In the genomic region with DNA sequence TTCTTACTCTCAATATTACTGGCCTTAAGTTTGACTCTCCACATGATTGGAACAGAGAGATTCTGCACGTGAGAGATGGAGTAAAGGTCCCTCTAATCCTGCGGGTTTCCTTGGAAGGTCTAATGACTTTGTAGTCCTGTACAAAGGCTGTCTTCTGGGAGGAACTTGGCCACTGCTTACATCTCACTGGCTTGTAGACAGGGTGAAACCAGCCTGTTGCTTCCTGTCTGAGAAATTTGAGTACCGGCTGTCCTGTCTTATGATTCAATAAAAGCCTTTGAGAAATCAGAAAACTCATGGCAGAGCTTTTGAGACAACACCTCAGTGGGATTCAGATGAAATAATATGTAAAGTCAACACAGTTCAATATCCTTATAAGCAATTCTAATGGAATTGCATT, we compare ENCODE assay signal across 37 cellular contexts. TPM values are rescaled to one million over a fixed set of nuclear protein-coding genes. Genes with fewer than 3 reads are reported as not detected.
A peak's percentile ranks its signal among the peaks of the same experiment; 100 is the strongest.
DNase-seq lines count a peak whose midpoint lies in the region; ATAC-seq, FAIRE-seq and TF ChIP-seq lines count a peak whose summit lies in the region.
"Had no signal": no experiment of that assay in that cellular context is flagged by ENCODE, and none has a peak within 500 bp of the region (broad histone marks: within the 10 kb centered on the region; RNA-seq: fewer than 3 reads in every experiment).

No MANE protein-coding gene starts in this region.

- H3K9ac ChIP-seq in astrocyte (ENCODE audit: low read length): no peak overlapping the region
- H3K9ac ChIP-seq: parathyroid adenoma had no signal

- intact Hi-C loops in PC-9 (cut with micrococcal nuclease; ENCODE audit: unreplicated experiment): no loop called here

- no peak overlapping the region for H3K4me3 Mint-ChIP-seq in astrocyte (ENCODE audit: unreplicated experiment)
- H3K4me3 Mint-ChIP-seq in activated naive CD4-positive, alpha-beta T cell treated with anti-CD3 and anti-CD28 coated beads, Interleukin-2, amount 10 ng/mL, durations not matched to agents 7 days and 5 days: no peak overlapping the region
- H3K4me3 Mint-ChIP-seq: activated CD8-positive, alpha-beta memory T cell treated with anti-CD3 and anti-CD28 coated beads, Interleukin-2, amount 10 ng/mL, durations not matched to agents 7 days and 5 days; activated T-cell treated with anti-CD3 and anti-CD28 coated beads, Interleukin-2, amount 50 U/mL, for 72 hours; memory B cell; neural crest cell; stimulated activated memory B cell treated with anti-CD40 and anti-IgM and Interleukin-4, amounts not matched to agents 10 μg/mL and 1 μg/mL and 100 μg/mL, for 72 hours had no signal

- no peak for DNase-seq in astrocyte (ENCODE audit: low read depth)
- peak; percentile 9 for DNase-seq in pons (ENCODE audit: low spot score)
- DNase-seq in PC-9: no peak
- DNase-seq in activated naive CD4-positive, alpha-beta T cell treated with anti-CD3 and anti-CD28 coated beads, Interleukin-2, amount 10 ng/mL, durations not matched to agents 7 days and 5 days: no peak
- no peak for DNase-seq in OCI-M1 (lab: John Stamatoyannopoulos, UW)
- DNase-seq: activated CD4-positive, CD25-positive, alpha-beta regulatory T cell; activated CD8-positive, alpha-beta memory T cell treated with anti-CD3 and anti-CD28 coated beads, Interleukin-2, amount 10 ng/mL, durations not matched to agents 7 days and 5 days; activated naive CD4-positive, alpha-beta T cell treated with anti-CD3 and anti-CD28 coated beads, Interleukin-2, amount 50 U/mL, for 16 hours; activated T-cell treated with anti-CD3 and anti-CD28 coated beads, Interleukin-2, amount 50 U/mL, for 72 hours; amygdala; C1 segment of cervical spinal cord; COR-L47; cortex of kidney; esophagus squamous epithelium; hippocampal formation; KG1; left colon; NCI-H146; NCI-H446 treated with DMSO at 0.1 percent for 48 hours; right cardiac atrium; SHP77 treated with DMSO at 0.1 percent for 48 hours; stimulated activated CD4-positive, alpha-beta T cell treated with anti-CD3 and anti-CD28 coated beads, Interleukin-4, amount 100 ng/mL, for 24 hours had no signal

- H3K4me1 Mint-ChIP-seq in astrocyte (ENCODE audit: low read depth, unreplicated experiment): peaks cover 14% of the 10 kb centered on the region
- peaks cover 5% of the 10 kb centered on the region for H3K4me1 Mint-ChIP-seq in activated naive CD4-positive, alpha-beta T cell treated with anti-CD3 and anti-CD28 coated beads, Interleukin-2, amount 10 ng/mL, durations not matched to agents 7 days and 5 days
- H3K4me1 Mint-ChIP-seq: neural crest cell had no signal

- H3K27ac ChIP-seq in astrocyte (ENCODE audit: low read depth, low read length): no peak overlapping the region
- no peak overlapping the region for H3K27ac ChIP-seq in PC-9
- H3K27ac ChIP-seq: cardiac muscle cell, esophagus squamous epithelium, gastroesophageal sphincter, parathyroid adenoma, suprapubic skin had no signal

- FAIRE-seq in astrocyte (lab: Jason Lieb, UNC): no peak
- FAIRE-seq: endometrium, G401.6, H1, HTR-8/SVneo had no signal

- H3K27me3 ChIP-seq in astrocyte (ENCODE audit: insufficient read depth, low read length) (no peaks in the 10 kb centered on the region), PC-9 (ENCODE audit: insufficient read depth, low read depth) (no peaks in the 10 kb centered on the region)
- H3K27me3 ChIP-seq: cardiac muscle cell, esophagus squamous epithelium, suprapubic skin had no signal

- H3K4me3 ChIP-seq in astrocyte (ENCODE audit: insufficient read depth, low read depth, low read length) (no peak overlapping the region), PC-9 (no peak overlapping the region)
- H3K4me3 ChIP-seq: cardiac muscle cell, esophagus squamous epithelium, gastroesophageal sphincter, suprapubic skin had no signal

- BruUV-seq in PC-9 (replicated peaks; lab: Mats Ljungman, UMichigan): no TSS peak

- no peaks in the 10 kb centered on the region for H3K36me3 ChIP-seq in astrocyte (ENCODE audit: insufficient read depth, low read length)
- H3K36me3 ChIP-seq in PC-9 (ENCODE audit: low read depth): no peaks in the 10 kb centered on the region
- H3K36me3 ChIP-seq: cardiac muscle cell, esophagus squamous epithelium, gastroesophageal sphincter, suprapubic skin had no signal

- TF ChIP-seq CTCF in astrocyte (IDR thresholded peaks at IDR 0.05; ENCODE audit: insufficient read depth, low read depth, low read length) (no peak), PC-9 (conservative IDR thresholded peaks at IDR 0.05) (no peak)

- H3K36me3 Mint-ChIP-seq in astrocyte (ENCODE audit: low read depth, unreplicated experiment): no peaks in the 10 kb centered on the region
- no peaks in the 10 kb centered on the region for H3K36me3 Mint-ChIP-seq in activated naive CD4-positive, alpha-beta T cell treated with anti-CD3 and anti-CD28 coated beads, Interleukin-2, amount 10 ng/mL, durations not matched to agents 7 days and 5 days
- H3K36me3 Mint-ChIP-seq: activated CD8-positive, alpha-beta memory T cell treated with anti-CD3 and anti-CD28 coated beads, Interleukin-2, amount 10 ng/mL, durations not matched to agents 7 days and 5 days; stimulated activated memory B cell treated with anti-CD40 and anti-IgM and Interleukin-4, amounts not matched to agents 10 μg/mL and 1 μg/mL and 100 μg/mL, for 72 hours had no signal

- H3F3A ChIP-seq in PC-9 (ENCODE audit: insufficient read depth, low read depth): no peaks in the 10 kb centered on the region

- POLR2A ChIA-PET in PC-9 (lab: Charles Lee; ENCODE audit: unreplicated experiment): no interaction called here

- H3K79me2 ChIP-seq in astrocyte (ENCODE audit: insufficient read depth, low read length): no peaks in the 10 kb centered on the region
- no peaks in the 10 kb centered on the region for H3K79me2 ChIP-seq in PC-9 (ENCODE audit: low read depth)
- H3K79me2 ChIP-seq: parathyroid adenoma had no signal

- no peaks in the 10 kb centered on the region for H3K9me3 Mint-ChIP-seq in astrocyte (ENCODE audit: unreplicated experiment)
- H3K9me3 Mint-ChIP-seq in activated naive CD4-positive, alpha-beta T cell treated with anti-CD3 and anti-CD28 coated beads, Interleukin-2, amount 10 ng/mL, durations not matched to agents 7 days and 5 days: no peaks in the 10 kb centered on the region
- H3K9me3 Mint-ChIP-seq: activated T-cell treated with anti-CD3 and anti-CD28 coated beads, Interleukin-2, amount 50 U/mL, for 72 hours; stimulated activated memory B cell treated with anti-CD40 and anti-IgM and Interleukin-4, amounts not matched to agents 10 μg/mL and 1 μg/mL and 100 μg/mL, for 72 hours had no signal

- no peak overlapping the region for H3K4me2 ChIP-seq in astrocyte (ENCODE audit: low read length)
- no peak overlapping the region for H3K4me2 ChIP-seq in PC-9

- H3K4me1 ChIP-seq in astrocyte (ENCODE audit: insufficient read depth, low read length) (peaks cover 13% of the 10 kb centered on the region), PC-9 (replicated peaks; ENCODE audit: insufficient read depth) (no peaks in the 10 kb centered on the region)
- H3K4me1 ChIP-seq: gastroesophageal sphincter, parathyroid adenoma had no signal

- peak; percentile 47 for ATAC-seq in GM19463 (IDR thresholded peaks at IDR 0.05; ENCODE audit: unreplicated experiment)
- ATAC-seq in HG03442 (IDR thresholded peaks at IDR 0.05; ENCODE audit: unreplicated experiment): peak; percentile 47
- ATAC-seq: activated CD8-positive, alpha-beta memory T cell treated with anti-CD3 and anti-CD28 coated beads, Interleukin-2, amount 10 ng/mL, durations not matched to agents 7 days and 5 days; gastroesophageal sphincter; left colon; Panc1; right cardiac atrium; stimulated activated memory B cell treated with anti-CD40 and anti-IgM and Interleukin-4, amounts not matched to agents 10 μg/mL and 1 μg/mL and 100 μg/mL, for 72 hours had no signal

- CTCF ChIA-PET in PC-9 (lab: Charles Lee): no interaction called here
- CTCF ChIA-PET in activated naive CD4-positive, alpha-beta T cell treated with anti-CD3 and anti-CD28 coated beads, Interleukin-2, amount 10 ng/mL, durations not matched to agents 7 days and 5 days (lab: Charles Lee): interaction anchor here (0.6 to 1.0 kb wide), 2 partner anchors 13 to 51 kb away, joined by 3 read pairs; no protein-coding TSS in a partner anchor

- H4K20me1 ChIP-seq in astrocyte (ENCODE audit: insufficient read depth, low read length) (no peaks in the 10 kb centered on the region), PC-9 (ENCODE audit: insufficient read depth) (no peaks in the 10 kb centered on the region)

- H2AFZ ChIP-seq in astrocyte (ENCODE audit: low read depth, low read length) (no peak overlapping the region), PC-9 (no peak overlapping the region)
- H2AFZ ChIP-seq: parathyroid adenoma had no signal

- H3K27me3 Mint-ChIP-seq in astrocyte (ENCODE audit: low read depth, unreplicated experiment): no peaks in the 10 kb centered on the region
- peaks cover 14% of the 10 kb centered on the region for H3K27me3 Mint-ChIP-seq in activated naive CD4-positive, alpha-beta T cell treated with anti-CD3 and anti-CD28 coated beads, Interleukin-2, amount 10 ng/mL, durations not matched to agents 7 days and 5 days

- H3K9me2 ChIP-seq in PC-9 (ENCODE audit: insufficient read depth): no peaks in the 10 kb centered on the region

- peak overlapping the region; percentile 34 for H3K27ac Mint-ChIP-seq in astrocyte (ENCODE audit: unreplicated experiment)
- H3K27ac Mint-ChIP-seq in activated naive CD4-positive, alpha-beta T cell treated with anti-CD3 and anti-CD28 coated beads, Interleukin-2, amount 10 ng/mL, durations not matched to agents 7 days and 5 days: no peak overlapping the region
- H3K27ac Mint-ChIP-seq: activated CD8-positive, alpha-beta memory T cell treated with anti-CD3 and anti-CD28 coated beads, Interleukin-2, amount 10 ng/mL, durations not matched to agents 7 days and 5 days; activated T-cell treated with anti-CD3 and anti-CD28 coated beads, Interleukin-2, amount 50 U/mL, for 72 hours; memory B cell; stimulated activated memory B cell treated with anti-CD40 and anti-IgM and Interleukin-4, amounts not matched to agents 10 μg/mL and 1 μg/mL and 100 μg/mL, for 72 hours had no signal

- H3K9me3 ChIP-seq in astrocyte (ENCODE audit: insufficient read depth, low read depth, low read length) (no peaks in the 10 kb centered on the region), PC-9 (ENCODE audit: insufficient read depth, low read depth) (no peaks in the 10 kb centered on the region)
- H3K9me3 ChIP-seq: esophagus squamous epithelium, gastroesophageal sphincter, suprapubic skin had no signal

RNA-seq across cellular contexts. Expression of a gene that starts 43.0 kb away (rescaled TPM):
- 4.7 and 5.7 TPM in 2 replicates for total RNA-seq in astrocyte
- total RNA-seq in PC-9 (2021): 2.0 TPM in 2 replicates
- total RNA-seq: activated CD8-positive, alpha-beta memory T cell treated with anti-CD3 and anti-CD28 coated beads, Interleukin-2, amount 10 ng/mL, durations not matched to agents 7 days and 5 days; cardiac muscle cell; esophagus squamous epithelium; H1; left colon; neural crest cell; right cardiac atrium; ureter had no signal
